In genomic region chr20:56781987-56782560, GRCh38 we compare ENCODE assay signal across 1 cellular context.
TF ChIP-seq lines count a peak whose summit lies in the region.

No MANE protein-coding gene starts in this region.

TF ChIP-seq in K562, 482 proteins besides CTCF, POLR2A, EP300 and RAD21:
- TF ChIP-seq ZNF512 (tag; IDR thresholded peaks at IDR 0.05), result peak; percentile 51
TF ChIP-seq in K562: peak in this region for 1; not testable (repeated sequence) for 481.
